In the genomic region with DNA sequence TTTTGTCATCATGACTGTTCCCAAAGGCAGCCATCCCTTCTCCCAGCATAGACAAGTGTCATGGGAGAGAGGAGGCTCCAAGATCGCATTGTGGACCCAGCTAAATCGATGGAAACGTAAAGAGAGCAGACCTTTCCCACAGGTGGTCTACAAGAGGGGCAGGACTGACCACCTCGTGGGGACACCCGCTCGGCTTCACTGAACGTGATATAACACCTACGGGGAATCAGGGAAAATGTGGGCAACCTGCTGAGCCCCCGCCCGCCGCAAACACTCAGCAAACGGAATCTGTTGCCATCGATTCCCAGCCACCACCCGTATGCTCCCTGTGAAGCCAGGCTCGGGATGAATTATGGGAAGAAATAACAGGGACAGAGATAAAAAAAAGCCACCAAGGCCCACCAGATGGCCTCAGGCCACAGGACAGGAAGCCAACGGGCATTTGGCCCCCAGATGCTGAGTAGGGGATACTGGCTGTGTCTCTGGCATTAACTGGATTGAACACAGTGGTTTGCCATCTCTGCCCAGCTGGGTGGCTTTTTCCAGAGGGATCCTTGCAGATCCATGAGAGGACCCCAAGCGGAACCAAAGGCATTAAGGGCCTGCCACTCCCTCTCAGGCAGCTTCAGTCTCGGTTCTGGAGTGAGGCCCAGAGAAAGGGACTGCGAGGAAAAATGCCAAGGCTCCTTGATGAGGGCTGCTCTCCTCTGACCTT, we compare ENCODE assay signal across 26 cellular contexts. TPM values are rescaled to one million over a fixed set of nuclear protein-coding genes. Genes with fewer than 3 reads are reported as not detected.
"Had no signal": no experiment of that assay in that cellular context is flagged by ENCODE, and none has a peak within 500 bp of the region (broad histone marks: within the 10 kb centered on the region; RNA-seq: fewer than 3 reads in every experiment).

No MANE protein-coding gene starts in this region.

- DNase-seq: dorsolateral prefrontal cortex; effector CD4-positive, alpha-beta T cell; gastrocnemius medialis; head of caudate nucleus; left lung; mesendoderm; midbrain; naive thymus-derived CD4-positive, alpha-beta T cell; right cardiac atrium; sigmoid colon; stimulated activated CD4-positive, alpha-beta T cell treated with anti-CD3 and anti-CD28 coated beads, Interleukin-2, amount 100 ng/mL, for 24 hours; stimulated activated CD4-positive, alpha-beta T cell treated with anti-CD3 and anti-CD28 coated beads, Interleukin-4, amount 100 ng/mL, for 24 hours; stimulated activated naive CD8-positive, alpha-beta T cell treated with anti-CD3 and anti-CD28 coated beads, Interleukin-15, Interleukin-2, amounts not matched to agents 100 U/mL and 50 U/mL, for 24 hours; substantia nigra; testis; upper lobe of right lung had no signal

- H3K4me1 Mint-ChIP-seq: naive thymus-derived CD4-positive, alpha-beta T cell; stimulated activated effector memory CD8-positive, alpha-beta T cell treated with anti-CD3 and anti-CD28 coated beads, Interleukin-12 subunit alpha, Interleukin-12 subunit beta, amount 100 ng/mL, for 72 hours had no signal

- H3K36me3 Mint-ChIP-seq: naive thymus-derived CD4-positive, alpha-beta T cell; stimulated activated effector memory CD8-positive, alpha-beta T cell treated with anti-CD3 and anti-CD28 coated beads, Interleukin-12 subunit alpha, Interleukin-12 subunit beta, amount 100 ng/mL, for 72 hours had no signal

- H3K9ac ChIP-seq: parathyroid adenoma had no signal

- H3K4me3 Mint-ChIP-seq: naive thymus-derived CD4-positive, alpha-beta T cell; nephron; stimulated activated effector memory CD8-positive, alpha-beta T cell treated with anti-CD3 and anti-CD28 coated beads, Interleukin-12 subunit alpha, Interleukin-12 subunit beta, amount 100 ng/mL, for 72 hours had no signal

- H3K27ac ChIP-seq: gastrocnemius medialis, left lung, neutrophil, parathyroid adenoma, psoas muscle, sigmoid colon, testis, tibial nerve, upper lobe of right lung, vagina had no signal

- H3K4me3 ChIP-seq: dorsolateral prefrontal cortex, gastrocnemius medialis, left lung, psoas muscle, sigmoid colon, testis, tibial nerve, upper lobe of right lung, vagina had no signal

- ATAC-seq: gastrocnemius medialis; left lung; naive thymus-derived CD4-positive, alpha-beta T cell; psoas muscle; right cardiac atrium; stimulated activated effector memory CD8-positive, alpha-beta T cell treated with anti-CD3 and anti-CD28 coated beads, Interleukin-12 subunit alpha, Interleukin-12 subunit beta, amount 100 ng/mL, for 72 hours; stimulated activated naive CD8-positive, alpha-beta T cell treated with anti-CD3 and anti-CD28 coated beads, Interleukin-15, Interleukin-2, amounts not matched to agents 100 U/mL and 50 U/mL, for 24 hours; upper lobe of right lung had no signal

- H3K27me3 ChIP-seq: neutrophil, sigmoid colon, testis, tibial nerve, upper lobe of right lung, vagina had no signal

- H3K79me2 ChIP-seq: parathyroid adenoma had no signal

- H3K4me1 ChIP-seq: gastrocnemius medialis, left lung, parathyroid adenoma, psoas muscle, sigmoid colon, upper lobe of right lung had no signal

- H3K27ac Mint-ChIP-seq: naive thymus-derived CD4-positive, alpha-beta T cell; nephron; stimulated activated effector memory CD8-positive, alpha-beta T cell treated with anti-CD3 and anti-CD28 coated beads, Interleukin-12 subunit alpha, Interleukin-12 subunit beta, amount 100 ng/mL, for 72 hours had no signal

- H3K9me3 Mint-ChIP-seq: naive thymus-derived CD4-positive, alpha-beta T cell; nephron; stimulated activated effector memory CD8-positive, alpha-beta T cell treated with anti-CD3 and anti-CD28 coated beads, Interleukin-12 subunit alpha, Interleukin-12 subunit beta, amount 100 ng/mL, for 72 hours had no signal

- H3K9me3 ChIP-seq: gastrocnemius medialis, left lung, neutrophil, psoas muscle, sigmoid colon, testis, tibial nerve, upper lobe of right lung, vagina had no signal

- H3K36me3 ChIP-seq: gastrocnemius medialis, left lung, neutrophil, sigmoid colon, tibial nerve, upper lobe of right lung, vagina had no signal

- H2AFZ ChIP-seq: parathyroid adenoma had no signal

RNA-seq across cellular contexts. Expression of a gene that starts 44.4 kb away (rescaled TPM):
- total RNA-seq: fibroblast of villous mesenchyme; glomerular endothelial cell; lung microvascular endothelial cell; naive thymus-derived CD4-positive, alpha-beta T cell; psoas muscle had no signal
